24 cellular contexts compared by ENCODE assay signal in genomic region chr4:93384897-93385296, GRCh38.
DNase-seq lines count a peak whose midpoint lies in the region; ATAC-seq and TF ChIP-seq lines count a peak whose summit lies in the region.
"Had no signal": no experiment of that assay in that cellular context is flagged by ENCODE, and none has a peak within 500 bp of the region (broad histone marks: within the 10 kb centered on the region; RNA-seq: fewer than 3 reads in every experiment).

No MANE protein-coding gene starts in this region.

- no peak for ATAC-seq in stimulated activated memory B cell treated with anti-CD40 and anti-IgM and Interleukin-4, amounts not matched to agents 10 μg/mL and 1 μg/mL and 100 μg/mL, for 72 hours
- ATAC-seq: gastroesophageal sphincter, left colon, natural killer cell, pancreas had no signal

- DNase-seq in ACHN (peak; percentile 48), M059J (ENCODE audit: low read depth) (peak; percentile 80), brain microvascular endothelial cell (peak; percentile 33), foreskin melanocyte (peak; percentile 23), NCI-H1105 (lab: John Stamatoyannopoulos, UW) (no peak), GOT3 (lab: John Stamatoyannopoulos, UW) (no peak)
- DNase-seq in stimulated activated CD4-positive, alpha-beta T cell treated with anti-CD3 and anti-CD28 coated beads, Interleukin-2, amount 100 ng/mL, for 48 hours, result no peak
- DNase-seq: activated CD4-positive, alpha-beta T cell treated with anti-CD3 and anti-CD28 coated beads, Interleukin-2, amount 50 U/mL, for 4 hours; activated effector memory CD4-positive, alpha-beta T cell treated with anti-CD3 and anti-CD28 coated beads, Interleukin-2, amount 50 U/mL, for 16 hours; anterior cingulate cortex; left colon; natural killer cell; NCI-H1048; NCI-H2081 treated with DMSO at 0.1 percent for 48 hours; NCI-H524 treated with DMSO at 0.1 percent for 48 hours; pancreas; sigmoid colon; substantia nigra; uterus had no signal

- no peak overlapping the region for H3K4me3 Mint-ChIP-seq in stimulated activated memory B cell treated with anti-CD40 and anti-IgM and Interleukin-4, amounts not matched to agents 10 μg/mL and 1 μg/mL and 100 μg/mL, for 72 hours
- H3K4me3 Mint-ChIP-seq: natural killer cell had no signal

- H3K27ac ChIP-seq in brain microvascular endothelial cell, result peak overlapping the region; percentile 33
- H3K27ac ChIP-seq: C4-2B, gastroesophageal sphincter, KMS-11, pancreas, sigmoid colon, uterus, VCaP had no signal

- H3K27ac Mint-ChIP-seq in stimulated activated memory B cell treated with anti-CD40 and anti-IgM and Interleukin-4, amounts not matched to agents 10 μg/mL and 1 μg/mL and 100 μg/mL, for 72 hours, result no peak overlapping the region
- H3K27ac Mint-ChIP-seq: natural killer cell had no signal

- no peaks in the 10 kb centered on the region for H3K36me3 ChIP-seq in brain microvascular endothelial cell (replicated peaks)
- H3K36me3 ChIP-seq: gastroesophageal sphincter, pancreas, sigmoid colon, uterus had no signal

- TF ChIP-seq CTCF in brain microvascular endothelial cell (IDR thresholded peaks at IDR 0.05; ENCODE audit: low read depth, low read length, missing control alignments), result no peak

- no peaks in the 10 kb centered on the region for H3K9me3 Mint-ChIP-seq in stimulated activated memory B cell treated with anti-CD40 and anti-IgM and Interleukin-4, amounts not matched to agents 10 μg/mL and 1 μg/mL and 100 μg/mL, for 72 hours

- H3K27me3 Mint-ChIP-seq in stimulated activated memory B cell treated with anti-CD40 and anti-IgM and Interleukin-4, amounts not matched to agents 10 μg/mL and 1 μg/mL and 100 μg/mL, for 72 hours, result no peaks in the 10 kb centered on the region

- in situ Hi-C loops in ACHN (cut with HindIII; ENCODE audit: low pct_ligation_motif_present, low pct_unique_long_range_greater_than_20kb, low sequenced_read_pairs), result no loop called here
- in situ Hi-C loops in brain microvascular endothelial cell (cut with HindIII; ENCODE audit: low pct_ligation_motif_present, low sequenced_read_pairs), result no loop called here

- no peaks in the 10 kb centered on the region for H3K36me3 Mint-ChIP-seq in stimulated activated memory B cell treated with anti-CD40 and anti-IgM and Interleukin-4, amounts not matched to agents 10 μg/mL and 1 μg/mL and 100 μg/mL, for 72 hours

- H3K4me3 ChIP-seq in brain microvascular endothelial cell (ENCODE audit: low read depth, low read length), result no peak overlapping the region
- H3K4me3 ChIP-seq: gastroesophageal sphincter, pancreas, sigmoid colon, uterus had no signal

- no peaks in the 10 kb centered on the region for H3K4me1 Mint-ChIP-seq in stimulated activated memory B cell treated with anti-CD40 and anti-IgM and Interleukin-4, amounts not matched to agents 10 μg/mL and 1 μg/mL and 100 μg/mL, for 72 hours
- H3K4me1 Mint-ChIP-seq: natural killer cell had no signal

- H3K27me3 ChIP-seq in brain microvascular endothelial cell (replicated peaks), result no peaks in the 10 kb centered on the region
- H3K27me3 ChIP-seq: gastroesophageal sphincter, pancreas, sigmoid colon, uterus had no signal

Comparison
In these comparisons a context has a peak if more than half of its experiments do, and no peak if none do; other contexts are left out.
1. DNase-seq: peak in ACHN (single experiment), M059J (single experiment), brain microvascular endothelial cell (single experiment) and foreskin melanocyte (single experiment); none in NCI-H1105 (single experiment), GOT3 (single experiment) and stimulated activated CD4-positive, alpha-beta T cell treated with anti-CD3 and anti-CD28 coated beads, Interleukin-2, amount 100 ng/mL, for 48 hours (0 of 2).